22 cellular contexts compared by ENCODE assay signal in the genomic region with DNA sequence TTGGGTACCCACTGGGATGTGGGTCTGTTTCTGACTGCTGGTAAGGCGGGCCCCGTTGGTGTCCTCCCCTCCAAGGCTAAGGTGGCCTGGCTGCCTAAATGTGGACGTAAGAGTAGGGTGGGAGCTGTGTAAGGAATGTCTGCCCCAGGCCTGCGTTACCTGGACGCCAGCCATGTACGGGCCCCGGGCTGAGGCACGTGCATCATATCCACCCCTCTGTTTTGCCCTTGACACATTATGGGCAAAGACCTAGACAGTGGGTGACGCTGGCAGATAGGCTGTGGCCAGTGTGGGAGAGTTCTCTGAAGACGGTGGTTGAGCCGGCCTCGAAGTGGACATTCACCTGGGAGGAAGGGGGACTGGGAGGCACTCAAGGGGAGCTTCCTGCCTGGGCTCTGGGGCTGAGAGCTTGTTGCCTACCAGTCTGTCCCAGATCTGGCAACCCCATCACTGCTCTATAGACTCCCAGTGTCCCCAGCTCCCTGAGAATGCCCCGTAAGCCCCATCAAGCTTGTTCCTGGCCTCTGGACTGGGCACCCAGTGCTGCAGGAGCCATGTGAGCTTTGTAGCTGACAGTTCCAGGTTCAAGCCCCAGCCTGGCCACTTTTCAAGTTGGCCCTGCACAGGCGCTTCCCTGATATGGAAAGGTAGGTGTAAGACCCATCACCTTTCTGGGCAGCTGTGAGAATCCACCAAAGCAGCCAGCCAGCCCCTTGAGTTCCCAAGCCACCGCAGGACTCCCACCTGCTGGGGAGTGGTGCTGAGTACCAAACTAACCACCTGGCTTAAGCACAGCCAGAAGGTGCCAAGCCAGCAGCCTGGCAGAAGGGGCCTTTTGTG. TPM values are rescaled to one million over a fixed set of nuclear protein-coding genes. Genes with fewer than 3 reads are reported as not detected.
DNase-seq lines count a peak whose midpoint lies in the region; ATAC-seq and TF ChIP-seq lines count a peak whose summit lies in the region.
"Had no signal": no experiment of that assay in that cellular context is flagged by ENCODE, and none has a peak within 500 bp of the region (broad histone marks: within the 10 kb centered on the region; RNA-seq: fewer than 3 reads in every experiment).

No MANE protein-coding gene starts in this region.

- H3K27me3 ChIP-seq in thyroid gland: no peaks in the 10 kb centered on the region

- H3K4me1 ChIP-seq in thyroid gland: peaks cover 16 to 24% of the 10 kb centered on the region in 2 donors

- peaks cover 13% of the 10 kb centered on the region for H3K36me3 Mint-ChIP-seq in activated CD8-positive, alpha-beta memory T cell treated with anti-CD3 and anti-CD28 coated beads, Interleukin-2, amount 10 ng/mL, durations not matched to agents 7 days and 5 days
- peaks cover 6% of the 10 kb centered on the region for H3K36me3 Mint-ChIP-seq in activated naive CD8-positive, alpha-beta T cell
- peaks cover 9% of the 10 kb centered on the region for H3K36me3 Mint-ChIP-seq in neural crest cell (ENCODE audit: low read depth)

- in situ Hi-C loops in GM18951 (cut with MboI; ENCODE audit: low sequenced_read_pairs, unreplicated experiment): no loop called here

- H3K9me3 ChIP-seq in thyroid gland: no peaks in the 10 kb centered on the region
- H3K9me3 ChIP-seq: gastroesophageal sphincter had no signal

- peak; percentile 61 for DNase-seq in activated CD8-positive, alpha-beta memory T cell treated with anti-CD3 and anti-CD28 coated beads for 24 hours
- no peak for DNase-seq in activated CD8-positive, alpha-beta memory T cell treated with anti-CD3 and anti-CD28 coated beads, Interleukin-2, amount 10 ng/mL, durations not matched to agents 7 days and 5 days
- DNase-seq in neural crest cell (ENCODE audit: low read depth, low spot score): no peak
- DNase-seq in NCI-H2227 treated with DMSO at 0.1 percent for 48 hours (lab: John Stamatoyannopoulos, UW): no peak
- no peak for DNase-seq in lower leg skin (ENCODE audit: low spot score in 2 of 2)
- no peak for DNase-seq in thyroid gland
- DNase-seq: activated T-cell treated with anti-CD3 and anti-CD28 coated beads for 4 hours, KBM-7, NCI-H1105 treated with DMSO at 0.1 percent for 48 hours, NCI-H2171 treated with DMSO at 0.1 percent for 48 hours, NCI-H82, SW 1271, WERI-Rb-1 had no signal

- peaks cover 45% of the 10 kb centered on the region for H3K4me1 Mint-ChIP-seq in activated CD8-positive, alpha-beta memory T cell treated with anti-CD3 and anti-CD28 coated beads, Interleukin-2, amount 10 ng/mL, durations not matched to agents 7 days and 5 days
- H3K4me1 Mint-ChIP-seq in activated naive CD8-positive, alpha-beta T cell (ENCODE audit: low read depth): peaks cover 56% of the 10 kb centered on the region
- H3K4me1 Mint-ChIP-seq in neural crest cell: peaks cover 33% of the 10 kb centered on the region

- intact Hi-C loops in lower leg skin (cut with DNase I; ENCODE audit: low total_unique reads) (no loop called here), thyroid gland (cut with DNase I) (no loop called here)

- WGBS in lower leg skin, 2 donors: 47 to 65% methylated on average over 15 of the region's 15 CpGs
- 80% methylated on average over 10 to 13 of the region's 15 CpGs for WGBS in thyroid gland, 2 donors

- TF ChIP-seq POLR2A in GM18951 (IDR thresholded peaks at IDR 0.05; ENCODE audit: extremely low read depth, insufficient read depth, insufficient read length) (peak; percentile 11), lower leg skin (IDR thresholded peaks at IDR 0.05) (no peak), thyroid gland (IDR thresholded peaks at IDR 0.05) (no peak)

- ATAC-seq in activated CD8-positive, alpha-beta memory T cell treated with anti-CD3 and anti-CD28 coated beads, Interleukin-2, amount 10 ng/mL, durations not matched to agents 7 days and 5 days: no peak
- ATAC-seq: gastroesophageal sphincter had no signal

- H3K27me3 Mint-ChIP-seq in activated CD8-positive, alpha-beta memory T cell treated with anti-CD3 and anti-CD28 coated beads, Interleukin-2, amount 10 ng/mL, durations not matched to agents 7 days and 5 days: peaks cover 6% of the 10 kb centered on the region
- no peaks in the 10 kb centered on the region for H3K27me3 Mint-ChIP-seq in activated naive CD8-positive, alpha-beta T cell
- peaks cover 31% of the 10 kb centered on the region for H3K27me3 Mint-ChIP-seq in neural crest cell (ENCODE audit: low read depth)

- no peak overlapping the region for H3K27ac ChIP-seq in thyroid gland
- H3K27ac ChIP-seq: coronary artery, gastroesophageal sphincter had no signal

- CTCF ChIA-PET in activated CD8-positive, alpha-beta memory T cell treated with anti-CD3 and anti-CD28 coated beads, Interleukin-2, amount 10 ng/mL, durations not matched to agents 7 days and 5 days (lab: Charles Lee): interaction anchor here (1.0 to 25.5 kb wide), 7 partner anchors 11 to 134 kb away, joined by 3 to 717 read pairs (median 24); a partner anchor contains a TSS

- TF ChIP-seq CTCF in neural crest cell (conservative IDR thresholded peaks at IDR 0.05): no peak
- TF ChIP-seq CTCF in lower leg skin (IDR thresholded peaks at IDR 0.05): no peak
- no peak for TF ChIP-seq CTCF in thyroid gland (IDR thresholded peaks at IDR 0.05)

- H3K4me3 ChIP-seq in lower leg skin (ENCODE audit: low read depth, poor library complexity, severe bottlenecking): no peak overlapping the region
- no peak overlapping the region for H3K4me3 ChIP-seq in thyroid gland (replicated peaks in 1 of 3)
- H3K4me3 ChIP-seq: coronary artery, gastroesophageal sphincter, lung had no signal

- no peaks in the 10 kb centered on the region for H3K9me3 Mint-ChIP-seq in activated CD8-positive, alpha-beta memory T cell treated with anti-CD3 and anti-CD28 coated beads, Interleukin-2, amount 10 ng/mL, durations not matched to agents 7 days and 5 days (ENCODE audit: low read depth)
- no peaks in the 10 kb centered on the region for H3K9me3 Mint-ChIP-seq in activated naive CD8-positive, alpha-beta T cell (ENCODE audit: low read depth)
- H3K9me3 Mint-ChIP-seq in neural crest cell: no peaks in the 10 kb centered on the region

- H3K27ac Mint-ChIP-seq in activated CD8-positive, alpha-beta memory T cell treated with anti-CD3 and anti-CD28 coated beads, Interleukin-2, amount 10 ng/mL, durations not matched to agents 7 days and 5 days: no peak overlapping the region
- peak overlapping the region; percentile 28 for H3K27ac Mint-ChIP-seq in activated naive CD8-positive, alpha-beta T cell
- H3K27ac Mint-ChIP-seq in neural crest cell (ENCODE audit: unreplicated experiment): no peak overlapping the region

- no peak overlapping the region for H3K4me3 Mint-ChIP-seq in activated CD8-positive, alpha-beta memory T cell treated with anti-CD3 and anti-CD28 coated beads, Interleukin-2, amount 10 ng/mL, durations not matched to agents 7 days and 5 days
- H3K4me3 Mint-ChIP-seq in activated naive CD8-positive, alpha-beta T cell: no peak overlapping the region
- H3K4me3 Mint-ChIP-seq in neural crest cell: peak overlapping the region; percentile 88

- peaks cover 2 to 6% of the 10 kb centered on the region in 2 donors for H3K36me3 ChIP-seq in thyroid gland
- H3K36me3 ChIP-seq: WERI-Rb-1 had no signal

RNA-seq across cellular contexts. Expression of a gene that starts 3.2 kb away (rescaled TPM):
- 1 to 10 TPM; 3.1 to 5.3 TPM for total RNA-seq in activated CD8-positive, alpha-beta memory T cell treated with anti-CD3 and anti-CD28 coated beads, Interleukin-2, amount 10 ng/mL, durations not matched to agents 7 days and 5 days
- total RNA-seq in neural crest cell: 16.1 and 19.0 TPM in 2 replicates
- total RNA-seq in lower leg skin: 10 to 100 TPM in 1 of 4 donors, 1 to 10 TPM in 3; 5.4 to 10.2 (median 8.0) TPM
- 1 to 10 TPM; 1.4 to 4.7 (median 4.2) TPM for total RNA-seq in thyroid gland

RNA-seq across cellular contexts. Expression of a gene that starts 16.9 kb away (rescaled TPM):
- 100 to 1,000 TPM; 112 to 159 TPM for total RNA-seq in activated CD8-positive, alpha-beta memory T cell treated with anti-CD3 and anti-CD28 coated beads, Interleukin-2, amount 10 ng/mL, durations not matched to agents 7 days and 5 days
- total RNA-seq in neural crest cell: 47.4 and 54.9 TPM in 2 replicates
- total RNA-seq in lower leg skin: 10 to 100 TPM; 29.5 to 56.7 (median 38.1) TPM
- total RNA-seq in thyroid gland: 10 to 100 TPM; 14.0 to 27.8 (median 18.8) TPM

RNA-seq across cellular contexts. Expression of a gene that starts 30.1 kb away (rescaled TPM):
- 100 to 1,000 TPM in 1 of 2 experiments, 10 to 100 TPM in 1; 81.5 to 128 TPM for total RNA-seq in activated CD8-positive, alpha-beta memory T cell treated with anti-CD3 and anti-CD28 coated beads, Interleukin-2, amount 10 ng/mL, durations not matched to agents 7 days and 5 days
- total RNA-seq in neural crest cell: 387 and 410 TPM in 2 replicates
- 10 to 100 TPM; 14.0 to 65.5 (median 27.6) TPM for total RNA-seq in lower leg skin
- 10 to 100 TPM; 61.4 to 98.8 (median 68.0) TPM for total RNA-seq in thyroid gland

RNA-seq across cellular contexts. Expression of a gene that starts 34.0 kb away (rescaled TPM):
- 1 to 10 TPM; 1.3 to 2.2 TPM for total RNA-seq in activated CD8-positive, alpha-beta memory T cell treated with anti-CD3 and anti-CD28 coated beads, Interleukin-2, amount 10 ng/mL, durations not matched to agents 7 days and 5 days
- 2.3 and 2.7 TPM in 2 replicates for total RNA-seq in neural crest cell
- 10 to 100 TPM in 2 of 4 donors, 1 to 10 TPM in 2; 1.9 to 14.5 (median 10.1) TPM for total RNA-seq in lower leg skin
- total RNA-seq in thyroid gland: 1 to 10 TPM in 2 of 4 donors, under 1 TPM in 1, not detected in 1; 0.42 to 2.6 (median 1.1) TPM

RNA-seq across cellular contexts. Expression of a gene that starts 42.9 kb away (rescaled TPM):
- total RNA-seq in activated CD8-positive, alpha-beta memory T cell treated with anti-CD3 and anti-CD28 coated beads, Interleukin-2, amount 10 ng/mL, durations not matched to agents 7 days and 5 days: not detected
- total RNA-seq in neural crest cell (not detected in 2 replicates), lower leg skin (not detected), thyroid gland (not detected)
- total RNA-seq: aorta, epithelial cell of proximal tubule, gastroesophageal sphincter, lung, RPMI7951, ureter had no signal
